ENCODE assay signal across 9 cellular contexts in the genomic region with DNA sequence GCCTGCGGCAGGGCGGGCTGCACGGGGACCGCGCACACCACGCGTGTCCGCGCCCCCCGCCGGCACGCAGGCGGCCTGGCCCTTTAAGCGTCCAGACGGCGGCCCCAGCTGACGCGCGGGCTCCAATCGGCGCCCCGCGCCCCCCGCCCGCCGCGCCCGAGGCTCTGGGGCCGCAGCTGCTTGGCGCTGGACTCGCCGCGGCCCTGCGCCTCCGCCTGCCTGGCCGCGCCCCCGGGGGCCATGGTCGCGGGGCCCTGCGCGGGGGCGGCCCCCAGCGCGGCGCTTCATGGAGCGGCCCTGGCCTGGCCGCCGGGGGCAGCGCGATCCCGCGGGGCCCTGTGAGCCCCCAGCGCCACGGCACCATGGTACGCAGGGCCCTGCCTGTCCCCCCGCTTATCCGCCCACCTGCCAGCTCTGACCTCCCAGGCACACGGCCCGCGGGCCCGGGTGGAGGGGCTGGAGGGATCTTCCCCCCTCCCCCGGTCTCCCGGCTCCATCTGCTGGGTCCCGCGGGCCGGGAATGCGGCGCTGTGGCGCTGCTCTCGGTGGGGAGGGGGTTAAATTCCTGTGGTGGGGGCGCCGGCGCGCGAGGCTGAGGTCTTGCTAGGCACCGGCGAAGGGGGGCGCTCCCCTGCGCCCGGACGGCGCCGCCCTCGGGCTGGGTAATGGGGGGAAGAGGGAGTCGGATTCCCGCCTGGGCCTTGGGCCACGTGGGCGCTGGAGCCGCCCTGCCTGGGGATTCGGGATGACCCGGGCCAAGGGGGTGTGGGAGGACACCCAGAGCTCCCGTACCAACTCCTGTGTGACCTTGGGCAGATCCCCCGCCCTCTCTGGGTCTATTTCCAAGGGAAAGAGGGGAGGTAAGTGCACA. TPM values are rescaled to one million over a fixed set of nuclear protein-coding genes. Genes with fewer than 3 reads are reported as not detected.
DNase-seq lines count a peak whose midpoint lies in the region; ATAC-seq, FAIRE-seq and TF ChIP-seq lines count a peak whose summit lies in the region.
"Had no signal": no experiment of that assay in that cellular context is flagged by ENCODE, and none has a peak within 500 bp of the region (broad histone marks: within the 10 kb centered on the region; RNA-seq: fewer than 3 reads in every experiment).

No MANE protein-coding gene starts in this region.

- POLR2A ChIA-PET in activated CD8-positive, alpha-beta T cell treated with anti-CD3 and anti-CD28 coated beads, Interleukin-2, amount 10 ng/mL, durations not matched to agents 7 days and 5 days (lab: Charles Lee) = no interaction called here
- POLR2A ChIA-PET in naive thymus-derived CD8-positive, alpha-beta T cell (lab: Charles Lee) = interaction anchor here (1.0 kb wide), 1 partner anchor 9 kb away, joined by 4 read pairs; no protein-coding TSS in a partner anchor

- no peaks in the 10 kb centered on the region for H3K9me3 Mint-ChIP-seq in activated CD8-positive, alpha-beta T cell treated with anti-CD3 and anti-CD28 coated beads, Interleukin-2, amount 10 ng/mL, durations not matched to agents 7 days and 5 days (ENCODE audit: insufficient read depth)
- H3K9me3 Mint-ChIP-seq in naive thymus-derived CD8-positive, alpha-beta T cell = no peaks in the 10 kb centered on the region

- CTCF ChIA-PET in activated CD8-positive, alpha-beta T cell treated with anti-CD3 and anti-CD28 coated beads, Interleukin-2, amount 10 ng/mL, durations not matched to agents 7 days and 5 days (lab: Charles Lee) = interaction anchor here (1.3 kb wide), 1 partner anchor 71 kb away, joined by 3 read pairs; no protein-coding TSS in a partner anchor

- peak; percentile 38 for ATAC-seq in activated CD8-positive, alpha-beta T cell treated with anti-CD3 and anti-CD28 coated beads, Interleukin-2, amount 10 ng/mL, durations not matched to agents 7 days and 5 days
- peak; percentile 49 to 78 for ATAC-seq in naive thymus-derived CD8-positive, alpha-beta T cell

- H3K4me3 Mint-ChIP-seq in activated CD8-positive, alpha-beta T cell treated with anti-CD3 and anti-CD28 coated beads, Interleukin-2, amount 10 ng/mL, durations not matched to agents 7 days and 5 days = no peak overlapping the region
- peak overlapping the region in 9 of 10 donors; percentile 37 to 86 (median 52) for H3K4me3 Mint-ChIP-seq in naive thymus-derived CD8-positive, alpha-beta T cell

- DNase-seq in D721Med (ENCODE audit: insufficient read length, low spot score) (peak; percentile 85), HK-2 (ENCODE audit: unreplicated experiment) (peak; percentile 54), foreskin fibroblast (peak; percentile 62 to 82), MV-4-11 (lab: John Stamatoyannopoulos, UW) (no peak), NCI-H526 treated with DMSO at 0.1 percent for 48 hours (lab: John Stamatoyannopoulos, UW) (no peak)
- no peak for DNase-seq in activated CD8-positive, alpha-beta T cell treated with anti-CD3 and anti-CD28 coated beads, Interleukin-2, amount 10 ng/mL, durations not matched to agents 7 days and 5 days
- DNase-seq in naive thymus-derived CD8-positive, alpha-beta T cell = peak in 1 of 10 donors; percentile 15
- DNase-seq in stimulated activated CD4-positive, alpha-beta T cell treated with anti-CD3 and anti-CD28 coated beads, Interleukin-2, amount 100 ng/mL, for 48 hours = no peak

- H3K4me3 ChIP-seq in foreskin fibroblast (ENCODE audit: low read depth in 1 of 2, low read length in 2 of 2) = peak overlapping the region; percentile 85 to 89

- H3K27ac Mint-ChIP-seq in activated CD8-positive, alpha-beta T cell treated with anti-CD3 and anti-CD28 coated beads, Interleukin-2, amount 10 ng/mL, durations not matched to agents 7 days and 5 days = no peak overlapping the region
- no peak overlapping the region for H3K27ac Mint-ChIP-seq in naive thymus-derived CD8-positive, alpha-beta T cell

- no peak for FAIRE-seq in D721Med (lab: Jason Lieb, UNC)

- H3K27me3 Mint-ChIP-seq in activated CD8-positive, alpha-beta T cell treated with anti-CD3 and anti-CD28 coated beads, Interleukin-2, amount 10 ng/mL, durations not matched to agents 7 days and 5 days (ENCODE audit: low read depth) = peaks cover 2% of the 10 kb centered on the region
- H3K27me3 Mint-ChIP-seq in naive thymus-derived CD8-positive, alpha-beta T cell = no peaks in the 10 kb centered on the region

- H3K4me1 Mint-ChIP-seq in activated CD8-positive, alpha-beta T cell treated with anti-CD3 and anti-CD28 coated beads, Interleukin-2, amount 10 ng/mL, durations not matched to agents 7 days and 5 days (ENCODE audit: low read depth) = peaks cover 22% of the 10 kb centered on the region
- H3K4me1 Mint-ChIP-seq in naive thymus-derived CD8-positive, alpha-beta T cell = peaks cover 7 to 27% (median 12%) of the 10 kb centered on the region in 4 donors

- H3K36me3 Mint-ChIP-seq in activated CD8-positive, alpha-beta T cell treated with anti-CD3 and anti-CD28 coated beads, Interleukin-2, amount 10 ng/mL, durations not matched to agents 7 days and 5 days (ENCODE audit: low read depth) = peaks cover 1% of the 10 kb centered on the region
- H3K36me3 Mint-ChIP-seq in naive thymus-derived CD8-positive, alpha-beta T cell = peaks cover 0 to 2% (median 0%) of the 10 kb centered on the region in 3 donors

- TF ChIP-seq CTCF in D721Med (IDR thresholded peaks at IDR 0.05; ENCODE audit: insufficient read depth, missing control alignments) (no peak), foreskin fibroblast (IDR thresholded peaks at IDR 0.05; ENCODE audit: low read depth, low read length) (no peak)

RNA-seq across cellular contexts. Expression of a gene that starts 1.1 kb away (rescaled TPM):
- under 1 TPM; 0.18 to 0.34 TPM for total RNA-seq in activated CD8-positive, alpha-beta T cell treated with anti-CD3 and anti-CD28 coated beads, Interleukin-2, amount 10 ng/mL, durations not matched to agents 7 days and 5 days
- total RNA-seq in naive thymus-derived CD8-positive, alpha-beta T cell = under 1 TPM; 0.23 to 0.41 TPM
- polyA plus RNA-seq in naive thymus-derived CD8-positive, alpha-beta T cell = not detected

RNA-seq across cellular contexts. Expression of a gene that starts 30.8 kb away (rescaled TPM):
- not detected for total RNA-seq in activated CD8-positive, alpha-beta T cell treated with anti-CD3 and anti-CD28 coated beads, Interleukin-2, amount 10 ng/mL, durations not matched to agents 7 days and 5 days
- not detected for total RNA-seq in naive thymus-derived CD8-positive, alpha-beta T cell
- not detected for polyA plus RNA-seq in naive thymus-derived CD8-positive, alpha-beta T cell
- total RNA-seq: activated CD8-positive, alpha-beta memory T cell treated with anti-CD3 and anti-CD28 coated beads for 36 hours had no signal

RNA-seq across cellular contexts. Expression of a gene that starts 48.0 kb away (rescaled TPM):
- total RNA-seq in activated CD8-positive, alpha-beta T cell treated with anti-CD3 and anti-CD28 coated beads, Interleukin-2, amount 10 ng/mL, durations not matched to agents 7 days and 5 days = not detected
- total RNA-seq in naive thymus-derived CD8-positive, alpha-beta T cell = not detected
- polyA plus RNA-seq in naive thymus-derived CD8-positive, alpha-beta T cell = not detected
- total RNA-seq: activated CD8-positive, alpha-beta memory T cell treated with anti-CD3 and anti-CD28 coated beads for 36 hours had no signal

RNA-seq across cellular contexts. Expression of a gene that starts 54.1 kb away (rescaled TPM):
- total RNA-seq in activated CD8-positive, alpha-beta T cell treated with anti-CD3 and anti-CD28 coated beads, Interleukin-2, amount 10 ng/mL, durations not matched to agents 7 days and 5 days = 10 to 100 TPM; 85.9 to 90.3 TPM
- total RNA-seq in naive thymus-derived CD8-positive, alpha-beta T cell = 100 to 1,000 TPM; 244 to 254 TPM
- polyA plus RNA-seq in naive thymus-derived CD8-positive, alpha-beta T cell = 10 to 100 TPM in 2 of 3 donors, 1 to 10 TPM in 1; 9.5 to 14.3 (median 10.8) TPM

Comparison
In these comparisons a context has a peak if more than half of its experiments do, and no peak if none do; other contexts are left out.
1. DNase-seq: peak in D721Med (single experiment), HK-2 (single experiment) and foreskin fibroblast (2 of 2); none in activated CD8-positive, alpha-beta T cell treated with anti-CD3 and anti-CD28 coated beads, Interleukin-2, amount 10 ng/mL, durations not matched to agents 7 days and 5 days (single experiment), MV-4-11 (single experiment), stimulated activated CD4-positive, alpha-beta T cell treated with anti-CD3 and anti-CD28 coated beads, Interleukin-2, amount 100 ng/mL, for 48 hours (0 of 2) and NCI-H526 treated with DMSO at 0.1 percent for 48 hours (single experiment).